8 cellular contexts compared by ENCODE assay signal in genomic region chr17:35245196-35245486, GRCh38. TPM values are rescaled to one million over a fixed set of nuclear protein-coding genes. Genes with fewer than 3 reads are reported as not detected.
A peak's percentile ranks its signal among the peaks of the same experiment; 100 is the strongest.
DNase-seq lines count a peak whose midpoint lies in the region; ATAC-seq and TF ChIP-seq lines count a peak whose summit lies in the region.

No MANE protein-coding gene starts in this region.

- no peaks in the 10 kb centered on the region for H3K27me3 ChIP-seq in vagina

- H3K4me3 ChIP-seq in vagina = peak overlapping the region in 1 of 2 donors; percentile 90

- DNase-seq in stimulated activated naive CD4-positive, alpha-beta T cell treated with Interleukin-2 at 50 U/mL for 16 hours (lab: John Stamatoyannopoulos, UW) = peak; percentile 12
- DNase-seq in stimulated activated naive CD4-positive, alpha-beta T cell (lab: John Stamatoyannopoulos, UW) = no peak
- no peak for DNase-seq in activated naive CD4-positive, alpha-beta T cell treated with anti-CD3 and anti-CD28 coated beads, Interleukin-2, amount 10 ng/mL, durations not matched to agents 7 days and 5 days
- DNase-seq in islet precursor cell (peak; percentile 22), vagina (ENCODE audit: extremely low spot score in 2 of 2) (no peak), SK-N-DZ (ENCODE audit: low spot score) (no peak), GM19238 (ENCODE audit: insufficient read length, low spot score) (no peak)

- no peaks in the 10 kb centered on the region for H3K9me3 Mint-ChIP-seq in activated naive CD4-positive, alpha-beta T cell treated with anti-CD3 and anti-CD28 coated beads, Interleukin-2, amount 10 ng/mL, durations not matched to agents 7 days and 5 days

- H3K36me3 Mint-ChIP-seq in activated naive CD4-positive, alpha-beta T cell treated with anti-CD3 and anti-CD28 coated beads, Interleukin-2, amount 10 ng/mL, durations not matched to agents 7 days and 5 days = peaks cover 76% of the 10 kb centered on the region

- peaks cover 46% of the 10 kb centered on the region for H3K4me1 ChIP-seq in vagina

- no peaks in the 10 kb centered on the region for H3K9me3 ChIP-seq in vagina

- CTCF ChIA-PET in activated naive CD4-positive, alpha-beta T cell treated with anti-CD3 and anti-CD28 coated beads, Interleukin-2, amount 10 ng/mL, durations not matched to agents 7 days and 5 days (lab: Charles Lee) = no interaction called here

- H3K4me3 Mint-ChIP-seq in activated naive CD4-positive, alpha-beta T cell treated with anti-CD3 and anti-CD28 coated beads, Interleukin-2, amount 10 ng/mL, durations not matched to agents 7 days and 5 days = peak overlapping the region; percentile 91

- ATAC-seq in HG02678 (IDR thresholded peaks at IDR 0.05; ENCODE audit: unreplicated experiment) = no peak

- peak overlapping the region; percentile 99 for H3K27ac Mint-ChIP-seq in activated naive CD4-positive, alpha-beta T cell treated with anti-CD3 and anti-CD28 coated beads, Interleukin-2, amount 10 ng/mL, durations not matched to agents 7 days and 5 days

- H3K4me1 Mint-ChIP-seq in activated naive CD4-positive, alpha-beta T cell treated with anti-CD3 and anti-CD28 coated beads, Interleukin-2, amount 10 ng/mL, durations not matched to agents 7 days and 5 days = peaks cover 60% of the 10 kb centered on the region

- peaks cover 4% of the 10 kb centered on the region for H3K27me3 Mint-ChIP-seq in activated naive CD4-positive, alpha-beta T cell treated with anti-CD3 and anti-CD28 coated beads, Interleukin-2, amount 10 ng/mL, durations not matched to agents 7 days and 5 days

- TF ChIP-seq POLR2A in vagina (IDR thresholded peaks at IDR 0.05) = no peak

- intact Hi-C loops in vagina (cut with DNase I) = no loop called here

- H3K27ac ChIP-seq in vagina = peak overlapping the region; percentile 99

- H3K36me3 ChIP-seq in vagina = peaks cover 0 to 5% of the 10 kb centered on the region in 2 donors

- TF ChIP-seq CTCF in vagina (IDR thresholded peaks at IDR 0.05) = no peak

RNA-seq across cellular contexts. Expression of gene SLFN5, which starts 2.3 kb away (rescaled TPM):
- total RNA-seq in vagina = 27.7 TPM
- polyA plus RNA-seq in SK-N-DZ (2014; cell fraction: cytosol; rRNA removed) = not detected in 2 replicates
- polyA plus RNA-seq in SK-N-DZ (2014; cell fraction: nucleus; rRNA removed) = not detected in 2 replicates

RNA-seq across cellular contexts. Expression of gene SLC35G3, which starts 50.9 kb away (rescaled TPM):
- not detected for total RNA-seq in vagina
- not detected in 2 replicates for polyA plus RNA-seq in SK-N-DZ (2014; cell fraction: cytosol; rRNA removed)
- polyA plus RNA-seq in SK-N-DZ (2014; cell fraction: nucleus; rRNA removed) = not detected in 2 replicates

Comparison
In these comparisons a context has a peak if more than half of its experiments do, and no peak if none do; other contexts are left out.
1. DNase-seq: peak in stimulated activated naive CD4-positive, alpha-beta T cell treated with Interleukin-2 at 50 U/mL for 16 hours (single experiment) and islet precursor cell (single experiment); none in stimulated activated naive CD4-positive, alpha-beta T cell (0 of 6), activated naive CD4-positive, alpha-beta T cell treated with anti-CD3 and anti-CD28 coated beads, Interleukin-2, amount 10 ng/mL, durations not matched to agents 7 days and 5 days (single experiment), vagina (0 of 2), SK-N-DZ (single experiment) and GM19238 (single experiment).